8 cellular contexts compared by ENCODE assay signal in the genomic region with DNA sequence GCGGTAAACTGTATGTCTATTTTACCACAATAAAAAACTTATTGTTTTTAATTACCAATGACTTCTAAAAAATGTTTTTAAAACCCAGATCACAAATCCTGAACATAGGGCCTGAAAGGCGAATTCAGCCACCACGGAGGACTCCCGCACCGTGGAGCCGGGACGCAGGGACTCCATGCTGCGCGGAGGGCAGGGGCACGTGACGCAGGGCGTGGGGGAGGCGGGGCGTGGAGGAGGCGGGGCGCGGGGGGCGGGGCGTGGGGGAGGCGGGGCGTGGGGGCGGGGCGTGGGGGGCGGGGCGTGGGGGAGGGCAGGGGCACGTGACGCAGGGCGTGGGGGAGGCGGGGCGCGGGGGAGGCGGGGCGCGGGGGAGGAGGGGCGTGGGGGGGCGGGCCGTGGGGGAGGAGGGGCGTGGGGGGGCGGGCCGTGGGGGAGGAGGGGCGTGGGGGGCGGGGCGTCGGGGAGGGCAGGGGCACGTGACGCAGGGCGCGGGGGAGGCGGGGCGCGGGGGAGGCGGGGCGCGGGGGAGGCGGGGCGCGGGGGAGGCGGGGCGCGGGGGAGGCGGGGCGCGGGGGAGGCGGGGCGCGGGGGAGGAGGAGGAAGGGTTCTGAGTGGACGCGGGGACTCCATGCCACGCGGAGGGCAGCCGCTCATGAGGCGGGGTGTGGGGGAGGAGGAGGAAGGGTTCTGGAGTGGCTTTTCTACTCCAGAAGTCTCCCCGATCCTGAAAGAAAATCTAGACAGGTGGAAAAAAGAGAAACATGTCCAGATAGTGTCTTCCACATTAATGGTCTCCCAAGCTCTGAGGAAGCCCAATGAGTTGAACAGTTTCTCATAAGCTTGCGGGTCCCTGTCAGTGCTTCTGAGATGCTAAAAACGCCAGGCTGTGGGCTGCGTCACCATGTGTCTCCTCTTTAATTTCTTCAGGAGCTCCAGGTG. TPM values are rescaled to one million over a fixed set of nuclear protein-coding genes. Genes with fewer than 3 reads are reported as not detected.
DNase-seq lines count a peak whose midpoint lies in the region; ATAC-seq and TF ChIP-seq lines count a peak whose summit lies in the region.

No MANE protein-coding gene starts in this region.

- peaks cover 4% of the 10 kb centered on the region for H3K36me3 Mint-ChIP-seq in activated CD4-positive, alpha-beta memory T cell treated with anti-CD3 and anti-CD28 coated beads for 36 hours

- H3K27ac ChIP-seq in liver (ENCODE audit: low read depth in 1 of 2, low read length in 2 of 2), result peak overlapping the region; percentile 81 to 93

- in situ Hi-C loops in G401 (cut with HindIII; ENCODE audit: low sequenced_read_pairs), result no loop called here

- H3K4me3 Mint-ChIP-seq in activated CD4-positive, alpha-beta memory T cell treated with anti-CD3 and anti-CD28 coated beads for 36 hours, result peak overlapping the region; percentile 69

- peak; percentile 60 for ATAC-seq in HG02588 (IDR thresholded peaks at IDR 0.05; ENCODE audit: unreplicated experiment)

- H3K27me3 ChIP-seq in liver (ENCODE audit: control insufficient read depth in 4 of 4, insufficient read depth in 4 of 4, low read length in 3 of 4), result no peaks in the 10 kb centered on the region

- TF ChIP-seq CTCF in liver (IDR thresholded peaks at IDR 0.05; ENCODE audit: low read depth, low read length, missing input control), result no peak

- H3K4me1 Mint-ChIP-seq in activated CD4-positive, alpha-beta memory T cell treated with anti-CD3 and anti-CD28 coated beads for 36 hours (ENCODE audit: low read depth), result peaks cover 16% of the 10 kb centered on the region

- H3K9ac ChIP-seq in liver (ENCODE audit: low read depth in 1 of 2, low read length in 2 of 2), result peak overlapping the region; percentile 52 to 98

- CTCF ChIA-PET in activated CD4-positive, alpha-beta memory T cell treated with anti-CD3 and anti-CD28 coated beads for 36 hours (lab: Charles Lee), result no interaction called here

- H3K36me3 ChIP-seq in liver (ENCODE audit: control insufficient read depth in 4 of 4, insufficient read depth in 3 of 4, low read depth in 1 of 4, low read length in 3 of 4), result no peaks in the 10 kb centered on the region

- peaks cover 17% of the 10 kb centered on the region for H3K9me3 Mint-ChIP-seq in activated CD4-positive, alpha-beta memory T cell treated with anti-CD3 and anti-CD28 coated beads for 36 hours

- peaks cover 10 to 58% (median 35%) of the 10 kb centered on the region in 4 donors for H3K4me1 ChIP-seq in liver (ENCODE audit: control insufficient read depth in 4 of 4, insufficient read depth in 4 of 4, low read length in 3 of 4)

- 9% methylated on average over 55 of the region's 76 CpGs for WGBS in liver

- DNase-seq in G401 (ENCODE audit: low spot score) (peak; percentile 80), NCI-H2196 treated with DMSO at 0.1 percent for 48 hours (lab: John Stamatoyannopoulos, UW; ENCODE audit: unreplicated experiment) (peak; percentile 1), dermis microvascular lymphatic vessel endothelial cell (ENCODE audit: low read depth in 2 of 2) (peak; percentile 33 to 64), NCI-H1048 (lab: John Stamatoyannopoulos, UW) (no peak)
- DNase-seq in activated CD4-positive, alpha-beta memory T cell treated with anti-CD3 and anti-CD28 coated beads for 36 hours, result peak; percentile 70
- DNase-seq in stimulated activated CD4-positive, alpha-beta T cell treated with anti-CD3 and anti-CD28 coated beads, Interleukin-4, amount 100 ng/mL, for 24 hours, result peak; percentile 73

- H3K4me3 ChIP-seq in liver (ENCODE audit: low read depth in 1 of 3, low read length in 3 of 3), result peak overlapping the region; percentile 15 to 62 (median 49)

- intact Hi-C loops in activated CD4-positive, alpha-beta memory T cell treated with anti-CD3 and anti-CD28 coated beads for 36 hours (cut with micrococcal nuclease), result loop anchor here (2.0 to 10.0 kb wide), 3 partner anchors 55 to 189 kb away; a partner anchor contains a TSS

- H3K9me3 ChIP-seq in liver (ENCODE audit: control insufficient read depth in 4 of 4, low read length in 3 of 4), result no peaks in the 10 kb centered on the region

- TF ChIP-seq RAD21 in liver (IDR thresholded peaks at IDR 0.05), result no peak

- H3K27me3 Mint-ChIP-seq in activated CD4-positive, alpha-beta memory T cell treated with anti-CD3 and anti-CD28 coated beads for 36 hours, result peaks cover 2% of the 10 kb centered on the region

- H3K27ac Mint-ChIP-seq in activated CD4-positive, alpha-beta memory T cell treated with anti-CD3 and anti-CD28 coated beads for 36 hours, result peak overlapping the region; percentile 14

- POLR2A ChIA-PET in activated CD4-positive, alpha-beta memory T cell treated with anti-CD3 and anti-CD28 coated beads for 36 hours (lab: Charles Lee), result no interaction called here

TF ChIP-seq in liver, 16 proteins besides CTCF, POLR2A, EP300 and RAD21 (continues in another document):
- TF ChIP-seq NR2F2 (IDR thresholded peaks at IDR 0.05), result no peak
- peak; percentile 24 to 29 for TF ChIP-seq EGR1 (IDR thresholded peaks at IDR 0.05; ENCODE audit: low read depth in 2 of 2)
- no peak for TF ChIP-seq SP1 (IDR thresholded peaks at IDR 0.05)
- TF ChIP-seq, protein P1, sequence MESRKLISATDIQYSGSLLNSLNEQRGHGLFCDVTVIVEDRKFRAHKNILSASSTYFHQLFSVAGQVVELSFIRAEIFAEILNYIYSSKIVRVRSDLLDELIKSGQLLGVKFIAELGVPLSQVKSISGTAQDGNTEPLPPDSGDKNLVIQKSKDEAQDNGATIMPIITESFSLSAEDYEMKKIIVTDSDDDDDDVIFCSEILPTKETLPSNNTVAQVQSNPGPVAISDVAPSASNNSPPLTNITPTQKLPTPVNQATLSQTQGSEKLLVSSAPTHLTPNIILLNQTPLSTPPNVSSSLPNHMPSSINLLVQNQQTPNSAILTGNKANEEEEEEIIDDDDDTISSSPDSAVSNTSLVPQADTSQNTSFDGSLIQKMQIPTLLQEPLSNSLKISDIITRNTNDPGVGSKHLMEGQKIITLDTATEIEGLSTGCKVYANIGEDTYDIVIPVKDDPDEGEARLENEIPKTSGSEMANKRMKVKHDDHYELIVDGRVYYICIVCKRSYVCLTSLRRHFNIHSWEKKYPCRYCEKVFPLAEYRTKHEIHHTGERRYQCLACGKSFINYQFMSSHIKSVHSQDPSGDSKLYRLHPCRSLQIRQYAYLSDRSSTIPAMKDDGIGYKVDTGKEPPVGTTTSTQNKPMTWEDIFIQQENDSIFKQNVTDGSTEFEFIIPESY (IDR thresholded peaks at IDR 0.05), result no peak
- TF ChIP-seq, protein P2, sequence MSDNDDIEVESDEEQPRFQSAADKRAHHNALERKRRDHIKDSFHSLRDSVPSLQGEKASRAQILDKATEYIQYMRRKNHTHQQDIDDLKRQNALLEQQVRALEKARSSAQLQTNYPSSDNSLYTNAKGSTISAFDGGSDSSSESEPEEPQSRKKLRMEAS (IDR thresholded peaks at IDR 0.05), result no peak
- no peak for TF ChIP-seq FOXA2 (IDR thresholded peaks at IDR 0.05)
- TF ChIP-seq, protein P3, sequence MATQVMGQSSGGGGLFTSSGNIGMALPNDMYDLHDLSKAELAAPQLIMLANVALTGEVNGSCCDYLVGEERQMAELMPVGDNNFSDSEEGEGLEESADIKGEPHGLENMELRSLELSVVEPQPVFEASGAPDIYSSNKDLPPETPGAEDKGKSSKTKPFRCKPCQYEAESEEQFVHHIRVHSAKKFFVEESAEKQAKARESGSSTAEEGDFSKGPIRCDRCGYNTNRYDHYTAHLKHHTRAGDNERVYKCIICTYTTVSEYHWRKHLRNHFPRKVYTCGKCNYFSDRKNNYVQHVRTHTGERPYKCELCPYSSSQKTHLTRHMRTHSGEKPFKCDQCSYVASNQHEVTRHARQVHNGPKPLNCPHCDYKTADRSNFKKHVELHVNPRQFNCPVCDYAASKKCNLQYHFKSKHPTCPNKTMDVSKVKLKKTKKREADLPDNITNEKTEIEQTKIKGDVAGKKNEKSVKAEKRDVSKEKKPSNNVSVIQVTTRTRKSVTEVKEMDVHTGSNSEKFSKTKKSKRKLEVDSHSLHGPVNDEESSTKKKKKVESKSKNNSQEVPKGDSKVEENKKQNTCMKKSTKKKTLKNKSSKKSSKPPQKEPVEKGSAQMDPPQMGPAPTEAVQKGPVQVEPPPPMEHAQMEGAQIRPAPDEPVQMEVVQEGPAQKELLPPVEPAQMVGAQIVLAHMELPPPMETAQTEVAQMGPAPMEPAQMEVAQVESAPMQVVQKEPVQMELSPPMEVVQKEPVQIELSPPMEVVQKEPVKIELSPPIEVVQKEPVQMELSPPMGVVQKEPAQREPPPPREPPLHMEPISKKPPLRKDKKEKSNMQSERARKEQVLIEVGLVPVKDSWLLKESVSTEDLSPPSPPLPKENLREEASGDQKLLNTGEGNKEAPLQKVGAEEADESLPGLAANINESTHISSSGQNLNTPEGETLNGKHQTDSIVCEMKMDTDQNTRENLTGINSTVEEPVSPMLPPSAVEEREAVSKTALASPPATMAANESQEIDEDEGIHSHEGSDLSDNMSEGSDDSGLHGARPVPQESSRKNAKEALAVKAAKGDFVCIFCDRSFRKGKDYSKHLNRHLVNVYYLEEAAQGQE (IDR thresholded peaks at IDR 0.05), result peak; percentile 84

RNA-seq across cellular contexts. Expression of a gene that starts 4.4 kb away (rescaled TPM):
- total RNA-seq in G401 (2014; rRNA removed; shearing (Covaris generic)), result not detected in 2 replicates
- not detected for total RNA-seq in activated CD4-positive, alpha-beta memory T cell treated with anti-CD3 and anti-CD28 coated beads for 36 hours
- total RNA-seq in dermis microvascular lymphatic vessel endothelial cell, result not detected in 2 replicates
- total RNA-seq in liver, result 10 to 100 TPM; 10.6 to 36.6 TPM
- 10 to 100 TPM; 23.9 to 40.7 TPM for polyA plus RNA-seq in liver

RNA-seq across cellular contexts. Expression of a gene that starts 31.5 kb away (rescaled TPM):
- not detected in 2 replicates for total RNA-seq in G401 (2014; rRNA removed; shearing (Covaris generic))
- not detected for total RNA-seq in activated CD4-positive, alpha-beta memory T cell treated with anti-CD3 and anti-CD28 coated beads for 36 hours
- total RNA-seq in dermis microvascular lymphatic vessel endothelial cell (not detected in 2 replicates), liver (100 to 1,000 TPM in 1 of 2 donors, 10 to 100 TPM in 1; 85.3 to 110 TPM)
- polyA plus RNA-seq in liver, result 100 to 1,000 TPM; 124 to 199 TPM

RNA-seq across cellular contexts. Expression of a gene that starts 48.5 kb away (rescaled TPM):
- not detected in 2 replicates for total RNA-seq in G401 (2014; rRNA removed; shearing (Covaris generic))
- under 1 TPM; 0.29 to 0.56 TPM for total RNA-seq in activated CD4-positive, alpha-beta memory T cell treated with anti-CD3 and anti-CD28 coated beads for 36 hours
- total RNA-seq in dermis microvascular lymphatic vessel endothelial cell (not detected in 2 replicates), liver (10 to 100 TPM; 52.5 to 80.0 TPM)
- polyA plus RNA-seq in liver, result 10 to 100 TPM; 46.6 to 92.6 TPM

RNA-seq across cellular contexts. Expression of a gene that starts 54.4 kb away (rescaled TPM):
- total RNA-seq in G401 (2014; rRNA removed; shearing (Covaris generic)), result 89.6 and 103 TPM in 2 replicates
- total RNA-seq in activated CD4-positive, alpha-beta memory T cell treated with anti-CD3 and anti-CD28 coated beads for 36 hours, result 10 to 100 TPM; 66.6 to 72.4 TPM
- 42.6 and 51.0 TPM in 2 replicates for total RNA-seq in dermis microvascular lymphatic vessel endothelial cell
- 10 to 100 TPM; 30.6 to 39.1 TPM for total RNA-seq in liver
- 10 to 100 TPM; 13.8 to 14.7 TPM for polyA plus RNA-seq in liver

RNA-seq across cellular contexts. Expression of a gene that starts 55.3 kb away (rescaled TPM):
- 154 and 194 TPM in 2 replicates for total RNA-seq in G401 (2014; rRNA removed; shearing (Covaris generic))
- 10 to 100 TPM; 65.9 to 70.2 TPM for total RNA-seq in activated CD4-positive, alpha-beta memory T cell treated with anti-CD3 and anti-CD28 coated beads for 36 hours
- total RNA-seq in dermis microvascular lymphatic vessel endothelial cell (80.1 and 97.7 TPM in 2 replicates), liver (10 to 100 TPM; 64.1 to 89.4 TPM)
- 10 to 100 TPM; 19.9 to 27.7 TPM for polyA plus RNA-seq in liver

Comparison
In these comparisons a context has a peak if more than half of its experiments do, and no peak if none do; other contexts are left out.
1. RNA of a gene that starts 4.4 kb away (total RNA-seq): 10.6 to 36.6 TPM in liver; not detected in activated CD4-positive, alpha-beta memory T cell treated with anti-CD3 and anti-CD28 coated beads for 36 hours, not detected in G401 and not detected in dermis microvascular lymphatic vessel endothelial cell; every median in the first group is over 10 times any median in the second.
2. RNA of a gene that starts 31.5 kb away (total RNA-seq): 85.3 to 110 TPM in liver; not detected in activated CD4-positive, alpha-beta memory T cell treated with anti-CD3 and anti-CD28 coated beads for 36 hours, not detected in G401 and not detected in dermis microvascular lymphatic vessel endothelial cell; every median in the first group is over 10 times any median in the second.
3. RNA of a gene that starts 48.5 kb away (total RNA-seq): 52.5 to 80.0 TPM in liver; 0.29 to 0.56 TPM in activated CD4-positive, alpha-beta memory T cell treated with anti-CD3 and anti-CD28 coated beads for 36 hours, not detected in G401 and not detected in dermis microvascular lymphatic vessel endothelial cell; every median in the first group is over 10 times any median in the second.